In genomic region chr3:107794664-107795443, GRCh38 we compare ENCODE assay signal across 11 cellular contexts.
DNase-seq lines count a peak whose midpoint lies in the region; ATAC-seq, FAIRE-seq and TF ChIP-seq lines count a peak whose summit lies in the region.
"Had no signal": no experiment of that assay in that cellular context is flagged by ENCODE, and none has a peak within 500 bp of the region (broad histone marks: within the 10 kb centered on the region; RNA-seq: fewer than 3 reads in every experiment).

No MANE protein-coding gene starts in this region.

- in situ Hi-C loops in astrocyte of the cerebellum (cut with HindIII; ENCODE audit: low sequenced_read_pairs) = no loop called here

- no peaks in the 10 kb centered on the region for H3K27me3 ChIP-seq in kidney epithelial cell (ENCODE audit: control insufficient read depth, insufficient read depth, low read length)

- no peak for FAIRE-seq in urothelium cell line (lab: Jason Lieb, UNC)
- FAIRE-seq: H54 had no signal

- no peaks in the 10 kb centered on the region for H3K36me3 ChIP-seq in kidney epithelial cell (ENCODE audit: control insufficient read depth, insufficient read depth, low read length)

- peak; percentile 94 for ATAC-seq in Right ventricle myocardium inferior
- ATAC-seq in GM18861 (IDR thresholded peaks at IDR 0.05; ENCODE audit: unreplicated experiment) = no peak
- ATAC-seq in GM19397 (IDR thresholded peaks at IDR 0.05; ENCODE audit: unreplicated experiment) = no peak

- intact Hi-C loops in Right ventricle myocardium inferior (cut with DNase I) (no loop called here), cardiac septum (cut with DNase I) (no loop called here)

- no peak overlapping the region for H3K4me3 ChIP-seq in astrocyte of the cerebellum (ENCODE audit: low read depth, low read length)
- no peak overlapping the region for H3K4me3 ChIP-seq in kidney epithelial cell (ENCODE audit: low read depth, low read length)

- peak; percentile 39 for TF ChIP-seq CTCF in astrocyte of the cerebellum (IDR thresholded peaks at IDR 0.05; ENCODE audit: low read depth, low read length, missing control alignments)
- peak; percentile 21 for TF ChIP-seq CTCF in kidney epithelial cell (IDR thresholded peaks at IDR 0.05; ENCODE audit: insufficient read depth, low read length, poor library complexity, severe bottlenecking)

- DNase-seq in Right ventricle myocardium inferior (ENCODE audit: missing footprints) (no peak), cardiac septum (ENCODE audit: low spot score) (no peak), astrocyte of the cerebellum (ENCODE audit: low read depth) (no peak), kidney epithelial cell (ENCODE audit: low read depth) (no peak), urothelium cell line (ENCODE audit: low spot score) (peak; percentile 11), UCSD-AML1 (lab: John Stamatoyannopoulos, UW; ENCODE audit: unreplicated experiment) (no peak)
- DNase-seq: activated gamma-delta T cell, NCI-H526 treated with DMSO at 0.1 percent for 48 hours had no signal
